ENCODE assay signal across 23 cellular contexts in genomic region chr2:160194946-160195345, GRCh38. TPM values are rescaled to one million over a fixed set of nuclear protein-coding genes. Genes with fewer than 3 reads are reported as not detected.
DNase-seq lines count a peak whose midpoint lies in the region; ATAC-seq and TF ChIP-seq lines count a peak whose summit lies in the region.
"Had no signal": no experiment of that assay in that cellular context is flagged by ENCODE, and none has a peak within 500 bp of the region (broad histone marks: within the 10 kb centered on the region; RNA-seq: fewer than 3 reads in every experiment).

No MANE protein-coding gene starts in this region.

- H3K27me3 ChIP-seq in PC-9 (ENCODE audit: insufficient read depth, low read depth): no peaks in the 10 kb centered on the region
- H3K27me3 ChIP-seq: BLaER1, body of pancreas, hepatocyte, pancreas, stomach had no signal

- peaks cover 27% of the 10 kb centered on the region for H3K4me1 ChIP-seq in PC-9 (replicated peaks; ENCODE audit: insufficient read depth)
- H3K4me1 ChIP-seq: A549, BLaER1, body of pancreas, stomach had no signal

- no peak overlapping the region for H2AFZ ChIP-seq in PC-9
- H2AFZ ChIP-seq: hepatocyte had no signal

- no peaks in the 10 kb centered on the region for H3K36me3 Mint-ChIP-seq in activated CD8-positive, alpha-beta memory T cell treated with anti-CD3 and anti-CD28 coated beads, Interleukin-2, amount 10 ng/mL, durations not matched to agents 7 days and 5 days
- H3K36me3 Mint-ChIP-seq: activated naive CD4-positive, alpha-beta T cell treated with anti-CD3 and anti-CD28 coated beads, Interleukin-2, amount 50 U/mL, for 24 hours; naive B cell; type B pancreatic cell had no signal

- POLR2A ChIA-PET in PC-9 (lab: Charles Lee; ENCODE audit: unreplicated experiment): interaction anchor here (0.6 kb wide), 1 partner anchor 1042 kb away, joined by 3 read pairs; no protein-coding TSS in a partner anchor

- peaks cover 28% of the 10 kb centered on the region for H3K36me3 ChIP-seq in PC-9 (ENCODE audit: low read depth)
- H3K36me3 ChIP-seq: BLaER1, pancreas had no signal

- DNase-seq in activated CD8-positive, alpha-beta memory T cell treated with anti-CD3 and anti-CD28 coated beads, Interleukin-2, amount 10 ng/mL, durations not matched to agents 7 days and 5 days: peak; percentile 71
- no peak for DNase-seq in activated CD8-positive, alpha-beta memory T cell treated with anti-CD3 and anti-CD28 coated beads for 24 hours
- DNase-seq in PC-9 (no peak), glomerular visceral epithelial cell (ENCODE audit: extremely low spot score) (peak; percentile 69), NOMO-1 treated with dmso at 0.1 percent for 144 hours (lab: John Stamatoyannopoulos, UW; ENCODE audit: unreplicated experiment) (no peak), DMS 273 (lab: John Stamatoyannopoulos, UW; ENCODE audit: unreplicated experiment) (no peak), NCI-H1092 (lab: John Stamatoyannopoulos, UW) (no peak)
- DNase-seq in stimulated activated naive CD8-positive, alpha-beta T cell treated with anti-CD3 and anti-CD28 coated beads, Interleukin-15, Interleukin-2, amounts not matched to agents 100 U/mL and 50 U/mL, for 24 hours: no peak
- DNase-seq: activated CD4-positive, alpha-beta T cell treated with anti-CD3 and anti-CD28 coated beads for 1 hour; body of pancreas; MV-4-11; naive B cell; NCI-H187 treated with DMSO at 0.1 percent for 48 hours; pancreas; stimulated activated CD4-positive, alpha-beta T cell treated with anti-CD3 and anti-CD28 coated beads, Interleukin-1b, Interleukin-23, amount 100 ng/mL, for 48 hours; stomach had no signal

- H3K4me1 Mint-ChIP-seq in activated CD8-positive, alpha-beta memory T cell treated with anti-CD3 and anti-CD28 coated beads, Interleukin-2, amount 10 ng/mL, durations not matched to agents 7 days and 5 days: peaks cover 9% of the 10 kb centered on the region
- H3K4me1 Mint-ChIP-seq: naive B cell had no signal

- H3K27ac ChIP-seq in PC-9: 0 out of 2 replicates have a peak overlapping the region, but pooled peaks have one; percentile 9
- H3K27ac ChIP-seq: BLaER1, body of pancreas, hepatocyte, HL-60, pancreas, RWPE1, stomach had no signal

- intact Hi-C loops in PC-9 (cut with micrococcal nuclease; ENCODE audit: unreplicated experiment): no loop called here

- H4K20me1 ChIP-seq in PC-9 (ENCODE audit: insufficient read depth): no peaks in the 10 kb centered on the region
- H4K20me1 ChIP-seq: BLaER1 had no signal

- peak; percentile 66 for ATAC-seq in activated CD8-positive, alpha-beta memory T cell treated with anti-CD3 and anti-CD28 coated beads, Interleukin-2, amount 10 ng/mL, durations not matched to agents 7 days and 5 days
- peak; percentile 43 for ATAC-seq in stimulated activated naive CD8-positive, alpha-beta T cell treated with anti-CD3 and anti-CD28 coated beads, Interleukin-15, Interleukin-2, amounts not matched to agents 100 U/mL and 50 U/mL, for 24 hours
- ATAC-seq: A549, body of pancreas, pancreas had no signal

- CTCF ChIA-PET in activated CD8-positive, alpha-beta memory T cell treated with anti-CD3 and anti-CD28 coated beads, Interleukin-2, amount 10 ng/mL, durations not matched to agents 7 days and 5 days (lab: Charles Lee): interaction anchor here (1.1 to 2.8 kb wide), 2 partner anchors 15 to 17 kb away, joined by 5 to 10 read pairs; no protein-coding TSS in a partner anchor
- CTCF ChIA-PET in PC-9 (lab: Charles Lee): interaction anchor here (0.6 kb wide), 1 partner anchor 197 kb away, joined by 4 read pairs; no protein-coding TSS in a partner anchor

- H3K4me2 ChIP-seq in PC-9: no peak overlapping the region
- H3K4me2 ChIP-seq: A549, BLaER1, hepatocyte had no signal

- no peak overlapping the region for H3K27ac Mint-ChIP-seq in activated CD8-positive, alpha-beta memory T cell treated with anti-CD3 and anti-CD28 coated beads, Interleukin-2, amount 10 ng/mL, durations not matched to agents 7 days and 5 days
- H3K27ac Mint-ChIP-seq: activated naive CD4-positive, alpha-beta T cell treated with anti-CD3 and anti-CD28 coated beads, Interleukin-2, amount 50 U/mL, for 24 hours; naive B cell; type B pancreatic cell had no signal

- H3K27me3 Mint-ChIP-seq in activated CD8-positive, alpha-beta memory T cell treated with anti-CD3 and anti-CD28 coated beads, Interleukin-2, amount 10 ng/mL, durations not matched to agents 7 days and 5 days: peaks cover 20% of the 10 kb centered on the region
- H3K27me3 Mint-ChIP-seq: activated naive CD4-positive, alpha-beta T cell treated with anti-CD3 and anti-CD28 coated beads, Interleukin-2, amount 50 U/mL, for 24 hours; naive B cell; type B pancreatic cell had no signal

- no peak for TF ChIP-seq CTCF in PC-9 (conservative IDR thresholded peaks at IDR 0.05)

- no peak overlapping the region for H3K4me3 ChIP-seq in PC-9
- H3K4me3 ChIP-seq: A549, BLaER1, body of pancreas, hepatocyte, pancreas, stomach had no signal

- no peaks in the 10 kb centered on the region for H3K9me2 ChIP-seq in PC-9 (ENCODE audit: insufficient read depth)

- no peaks in the 10 kb centered on the region for H3K9me3 Mint-ChIP-seq in activated CD8-positive, alpha-beta memory T cell treated with anti-CD3 and anti-CD28 coated beads, Interleukin-2, amount 10 ng/mL, durations not matched to agents 7 days and 5 days (ENCODE audit: low read depth)
- H3K9me3 Mint-ChIP-seq: activated naive CD4-positive, alpha-beta T cell treated with anti-CD3 and anti-CD28 coated beads, Interleukin-2, amount 50 U/mL, for 24 hours; naive B cell; type B pancreatic cell had no signal

- H3K9me3 ChIP-seq in PC-9 (ENCODE audit: insufficient read depth, low read depth): no peaks in the 10 kb centered on the region
- H3K9me3 ChIP-seq: A549, BLaER1, body of pancreas, pancreas, stomach had no signal

- BruUV-seq in PC-9 (replicated peaks; lab: Mats Ljungman, UMichigan): no TSS peak

- peaks cover 11% of the 10 kb centered on the region; the same call in 1 of the 2 replicates for H3F3A ChIP-seq in PC-9 (ENCODE audit: insufficient read depth, low read depth)

- no peak overlapping the region for H3K4me3 Mint-ChIP-seq in activated CD8-positive, alpha-beta memory T cell treated with anti-CD3 and anti-CD28 coated beads, Interleukin-2, amount 10 ng/mL, durations not matched to agents 7 days and 5 days
- H3K4me3 Mint-ChIP-seq: activated naive CD4-positive, alpha-beta T cell treated with anti-CD3 and anti-CD28 coated beads, Interleukin-2, amount 50 U/mL, for 24 hours; naive B cell; type B pancreatic cell had no signal

- peaks cover 78% of the 10 kb centered on the region for H3K79me2 ChIP-seq in PC-9 (ENCODE audit: low read depth)

RNA-seq across cellular contexts. Expression of gene ITGB6, which starts 5.1 kb away (rescaled TPM):
- not detected for total RNA-seq in activated CD8-positive, alpha-beta memory T cell treated with anti-CD3 and anti-CD28 coated beads, Interleukin-2, amount 10 ng/mL, durations not matched to agents 7 days and 5 days
- 24.3 and 30.6 TPM in 2 replicates for total RNA-seq in PC-9 (2021)

Comparison
In these comparisons a context has a peak if more than half of its experiments do, and no peak if none do; other contexts are left out.
1. DNase-seq: peak in activated CD8-positive, alpha-beta memory T cell treated with anti-CD3 and anti-CD28 coated beads, Interleukin-2, amount 10 ng/mL, durations not matched to agents 7 days and 5 days (single experiment) and glomerular visceral epithelial cell (single experiment); none in activated CD8-positive, alpha-beta memory T cell treated with anti-CD3 and anti-CD28 coated beads for 24 hours (single experiment), PC-9 (0 of 2), stimulated activated naive CD8-positive, alpha-beta T cell treated with anti-CD3 and anti-CD28 coated beads, Interleukin-15, Interleukin-2, amounts not matched to agents 100 U/mL and 50 U/mL, for 24 hours (single experiment), NOMO-1 treated with dmso at 0.1 percent for 144 hours (single experiment), DMS 273 (single experiment) and NCI-H1092 (single experiment).
2. RNA of gene ITGB6, which starts 5.1 kb away (total RNA-seq): 24.3 to 30.6 TPM in PC-9; not detected in activated CD8-positive, alpha-beta memory T cell treated with anti-CD3 and anti-CD28 coated beads, Interleukin-2, amount 10 ng/mL, durations not matched to agents 7 days and 5 days; every median in the first group is over 10 times any median in the second.